In the genomic region with DNA sequence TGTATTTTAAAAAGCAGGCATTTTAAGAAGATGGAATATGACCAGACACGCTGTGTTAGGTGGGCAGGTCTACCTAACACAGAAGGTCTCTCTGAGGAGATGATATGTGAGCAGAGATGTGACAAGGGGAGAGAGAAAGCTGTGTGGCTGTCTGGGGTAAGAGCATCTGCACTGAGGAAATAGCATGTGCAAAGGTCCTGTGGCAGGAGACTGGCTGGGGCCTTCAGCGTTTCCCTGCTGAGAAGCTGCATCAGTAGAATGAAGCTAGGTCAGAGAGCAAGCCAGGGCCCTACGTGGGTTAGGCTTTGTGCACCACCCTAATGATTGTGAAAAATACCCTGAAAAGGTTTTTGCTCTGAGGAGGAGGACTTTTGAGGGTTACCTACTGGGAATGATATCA, we compare ENCODE assay signal across 33 cellular contexts.
"Had no signal": no experiment of that assay in that cellular context is flagged by ENCODE, and none has a peak within 500 bp of the region (broad histone marks: within the 10 kb centered on the region; RNA-seq: fewer than 3 reads in every experiment).

No MANE protein-coding gene starts in this region.

- H3K4me1 ChIP-seq: adrenal gland, body of pancreas, breast epithelium had no signal

- H3K36me3 ChIP-seq: adrenal gland, brain microvascular endothelial cell, breast epithelium had no signal

- H3K4me3 ChIP-seq: adrenal gland, body of pancreas, breast epithelium had no signal

- DNase-seq: activated B cell treated with CpG ODN at 0.5 μM for 24 hours; activated CD4-positive, alpha-beta memory T cell treated with anti-CD3 and anti-CD28 coated beads for 36 hours; activated CD4-positive, alpha-beta T cell treated with anti-CD3 and anti-CD28 coated beads for 4 hours; activated CD4-positive, alpha-beta T cell treated with anti-CD3 and anti-CD28 coated beads, Interleukin-2, amount 10 ng/mL, durations not matched to agents 24 days and 14 days; activated CD4-positive, alpha-beta T cell treated with anti-CD3 and anti-CD28 coated beads, Interleukin-2, amount 50 U/mL, for 1 hour; activated CD4-positive, alpha-beta T cell treated with anti-CD3 and anti-CD28 coated beads, Interleukin-2, amount 50 U/mL, for 4 hours; activated CD4-positive, CD25-positive, alpha-beta regulatory T cell treated with anti-CD3 and anti-CD28 coated beads, Interleukin-2, amount 50 U/mL, for 72 hours; activated CD8-positive, alpha-beta memory T cell treated with anti-CD3 and anti-CD28 coated beads, Interleukin-2, amount 50 U/mL, for 4 hours; activated CD8-positive, alpha-beta T cell treated with anti-CD3 and anti-CD28 coated beads for 36 hours; activated effector memory CD4-positive, alpha-beta T cell treated with anti-CD3 and anti-CD28 coated beads, Interleukin-2, amount 50 U/mL, for 16 hours; activated gamma-delta T cell treated with Interleukin-2 at 50 U/mL for 16 hours; activated naive CD4-positive, alpha-beta T cell; activated naive CD4-positive, alpha-beta T cell treated with anti-CD3 and anti-CD28 coated beads for 36 hours; activated naive CD4-positive, alpha-beta T cell treated with anti-CD3 and anti-CD28 coated beads, Interleukin-2, amount 50 U/mL, for 16 hours; activated naive CD8-positive, alpha-beta T cell treated with anti-CD3 and anti-CD28 coated beads for 36 hours; activated T-cell treated with anti-CD3 and anti-CD28 coated beads for 4 hours; activated T-cell treated with anti-CD3 and anti-CD28 coated beads, Interleukin-2, amount 50 U/mL, for 1 hour; activated T-cell treated with anti-CD3 and anti-CD28 coated beads, Interleukin-2, amount 50 U/mL, for 4 hours; activated T-cell treated with anti-CD3 and anti-CD28 coated beads, Interleukin-2, amount 50 U/mL, for 72 hours; adrenal gland; amniotic stem cell; aorta; body of pancreas; brain microvascular endothelial cell; central memory CD4-positive, alpha-beta T cell; T-helper 2 cell; T-helper 9 cell had no signal

- ATAC-seq: activated CD8-positive, alpha-beta T cell treated with anti-CD3 and anti-CD28 coated beads for 36 hours; activated naive CD4-positive, alpha-beta T cell treated with anti-CD3 and anti-CD28 coated beads, Interleukin-2, amount 50 U/mL, for 72 hours; activated T-cell treated with anti-CD3 and anti-CD28 coated beads, Interleukin-2, amount 50 U/mL, for 4 hours; activated T-cell treated with anti-CD3 and anti-CD28 coated beads, Interleukin-2, amount 50 U/mL, for 72 hours; activated T-helper 17 cell treated with anti-CD3 and anti-CD28 coated beads, Interleukin-2, amount 50 U/mL, for 72 hours; body of pancreas had no signal

- H3K27ac ChIP-seq: adrenal gland, body of pancreas, brain microvascular endothelial cell, breast epithelium, VCaP had no signal

- FAIRE-seq: astrocyte, TTC549 had no signal

- H3K27me3 ChIP-seq: adrenal gland, body of pancreas, brain microvascular endothelial cell, breast epithelium had no signal

- H3K9me3 ChIP-seq: adrenal gland, body of pancreas, breast epithelium had no signal
